Comparison of ENCODE assay signal across 8 cellular contexts in the genomic region with DNA sequence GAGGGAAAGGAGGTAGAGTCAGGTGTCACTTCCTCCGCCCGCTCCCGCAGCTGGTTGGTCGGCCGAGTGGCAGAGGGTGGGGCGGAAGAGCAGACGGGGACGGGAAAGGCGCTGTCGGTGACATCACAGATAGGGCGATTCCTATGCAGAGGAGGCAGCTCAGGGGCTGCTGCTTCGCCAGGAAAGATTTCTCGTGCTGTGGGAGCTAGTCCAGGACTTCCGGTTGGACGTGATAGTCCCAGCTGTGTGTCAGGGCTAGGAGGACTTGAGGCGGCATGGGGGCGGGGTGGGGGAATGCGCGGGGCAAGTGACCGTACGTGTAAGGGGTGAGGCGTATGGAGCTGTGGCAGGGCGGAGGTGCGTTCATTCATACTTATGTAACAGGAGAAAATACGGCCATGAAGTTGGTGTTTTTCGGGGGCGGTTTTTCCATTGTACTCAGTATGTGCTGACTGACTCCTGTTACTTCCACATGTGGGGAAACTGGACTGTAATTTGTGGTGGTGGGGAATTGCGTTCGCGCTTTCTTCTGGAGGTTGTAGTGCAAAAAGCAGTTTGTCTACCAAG.
DNase-seq lines count a peak whose midpoint lies in the region; ATAC-seq, FAIRE-seq and TF ChIP-seq lines count a peak whose summit lies in the region.
"Not testable (repeated sequence)": the region's sequence is repeated elsewhere in the genome, so short reads cannot be mapped to it uniquely, and the experiment has no call there.

No MANE protein-coding gene starts in this region.

- H3K23ac ChIP-seq in H1 (ENCODE audit: insufficient read length): not testable (repeated sequence)

- not testable (repeated sequence) for H2AK5ac ChIP-seq in H1 (ENCODE audit: low read depth, low read length)

- H3K4ac ChIP-seq in H1 (replicated peaks; ENCODE audit: insufficient read length, low read depth, low read length): not testable (repeated sequence)

- not testable (repeated sequence) for H4K8ac ChIP-seq in H1 (ENCODE audit: extremely low read depth, insufficient read depth, low read length)

- not testable (repeated sequence) for H4K5ac ChIP-seq in H1 (ENCODE audit: insufficient read length, low read depth, low read length)

- TF ChIP-seq RAD21 in H1 (IDR thresholded peaks at IDR 0.05 in 1 of 2, conservative IDR thresholded peaks at IDR 0.05 in 1 of 2; ENCODE audit: low read depth in 2 of 2, low read length in 2 of 2): not testable (repeated sequence)

- peak overlapping the region in 1 of 2 experiments; percentile 21; a peak in 1 of 4 replicates for H3K4me2 ChIP-seq in H1 (ENCODE audit: insufficient read depth in 1 of 2, low read depth in 2 of 2, low read length in 2 of 2)

- peak overlapping the region in 2 of 4 experiments; percentile 43 to 80; a peak in 4 of 7 replicates for H3K9ac ChIP-seq in H1 (replicated peaks in 1 of 4; ENCODE audit: extremely low read depth in 1 of 4, low read depth in 3 of 4, low read length in 3 of 4)

- not testable (repeated sequence) for H2AFZ ChIP-seq in H1 (ENCODE audit: low read length)

- 8% methylated on average over 4 of the region's 30 CpGs; no CpG with 5 or more reads in 1 of the 2 experiments for WGBS in H1 (ENCODE audit: extremely low coverage in 1 of 2, insufficient coverage in 1 of 2, insufficient read length in 1 of 2, insufficient replicate concordance in 2 of 2, low coverage in 1 of 2, low lambda C conversion rate in 2 of 2, missing lambda C conversion rate in 1 of 2), 2 experiments

- peak overlapping the region; percentile 96; the same call in 1 of the 2 replicates for H2BK5ac ChIP-seq in H1 (ENCODE audit: low read depth, low read length)

- CTCF ChIA-PET in BJ (lab: Yijun Ruan, JAX); H1 (lab: Charles Lee; ENCODE audit: partially characterized antibody): not testable (repeated sequence)

- TF ChIP-seq POLR2A in Peyer's patch (IDR thresholded peaks at IDR 0.05): not testable (repeated sequence)
- peak; percentile 80 to 83 for TF ChIP-seq POLR2A in H1 (IDR thresholded peaks at IDR 0.05; ENCODE audit: control extremely low read depth in 1 of 2, low read depth in 2 of 2, low read length in 2 of 2)

- H3K4me3 ChIP-seq in BJ (ENCODE audit: low read depth, low read length): peak overlapping the region; percentile 33
- H3K4me3 ChIP-seq in Peyer's patch: peak overlapping the region in 2 of 4 donors; percentile 35 to 36
- H3K4me3 ChIP-seq in H1 (ENCODE audit: extremely low read depth in 1 of 4, insufficient read depth in 2 of 4, low read depth in 3 of 4, low read length in 4 of 4): peak overlapping the region in 2 of 4 experiments; percentile 30 to 49; a peak in 4 of 8 replicates
- peak overlapping the region in 1 of 2 donors; percentile 20 for H3K4me3 ChIP-seq in left lung
- H3K4me3 ChIP-seq in skin epidermis: peak overlapping the region in 4 of 7 experiments; percentile 18 to 31 (median 22)

- not testable (repeated sequence) for H3K23me2 ChIP-seq in H1 (ENCODE audit: low read depth, low read length)

- H3K4me1 ChIP-seq in Peyer's patch; H1 (replicated peaks in 1 of 4; ENCODE audit: control insufficient read depth in 3 of 4, insufficient read depth in 4 of 4, low read length in 3 of 4); left lung: not testable (repeated sequence)

- H2BK20ac ChIP-seq in H1 (ENCODE audit: low read length): not testable (repeated sequence)

- H4K20me1 ChIP-seq in H1 (replicated peaks in 1 of 2; ENCODE audit: control insufficient read depth in 1 of 2, insufficient read depth in 2 of 2, low read length in 2 of 2): not testable (repeated sequence)

- H3K56ac ChIP-seq in H1 (replicated peaks; ENCODE audit: insufficient read length, low read depth, low read length): not testable (repeated sequence)

- not testable (repeated sequence) for H4K91ac ChIP-seq in H1 (replicated peaks; ENCODE audit: insufficient read length, low read length)

- not testable (repeated sequence) for H3K36me3 ChIP-seq in BJ (ENCODE audit: control insufficient read depth, insufficient read depth, low read length); Peyer's patch; H1 (ENCODE audit: control insufficient read depth in 2 of 4, insufficient read depth in 4 of 4, low read length in 3 of 4); left lung

- FAIRE-seq in H1 (lab: Jason Lieb, UNC): not testable (repeated sequence)

- H2BK15ac ChIP-seq in H1 (ENCODE audit: low read length): not testable (repeated sequence)

- H2BK120ac ChIP-seq in H1 (replicated peaks; ENCODE audit: low read depth, low read length): not testable (repeated sequence)

- H3K36me3 Mint-ChIP-seq in activated T-cell treated with anti-CD3 and anti-CD28 coated beads, Interleukin-2, amount 50 U/mL, for 72 hours (ENCODE audit: insufficient read depth in 2 of 2): not testable (repeated sequence)

- H3K27ac ChIP-seq in Peyer's patch (peak overlapping the region in 3 of 4 donors; percentile 65 to 82 (median 79)), left lung (peak overlapping the region; percentile 39 to 58), skin epidermis (peak overlapping the region in 18 of 21 experiments; percentile 50 to 93 (median 82))
- H3K27ac ChIP-seq in H1 (ENCODE audit: low read depth, low read length): not testable (repeated sequence)

- H3K9me3 ChIP-seq in Peyer's patch; H1 (ENCODE audit: insufficient read depth in 2 of 2, low read depth in 1 of 2, low read length in 1 of 2); left lung: not testable (repeated sequence)

- H3K27ac Mint-ChIP-seq in activated T-cell treated with anti-CD3 and anti-CD28 coated beads, Interleukin-2, amount 50 U/mL, for 72 hours: peak overlapping the region; percentile 90

- H3K79me2 ChIP-seq in H1 (ENCODE audit: control insufficient read depth in 1 of 2, insufficient read depth in 2 of 2, low read length in 2 of 2): not testable (repeated sequence)

- POLR2A ChIA-PET in BJ (lab: Charles Lee); H1 (lab: Charles Lee; ENCODE audit: partially characterized antibody): not testable (repeated sequence)

- H3K27me3 Mint-ChIP-seq in activated T-cell treated with anti-CD3 and anti-CD28 coated beads, Interleukin-2, amount 50 U/mL, for 72 hours (ENCODE audit: low read depth): not testable (repeated sequence)

- H3K4me1 Mint-ChIP-seq in activated T-cell treated with anti-CD3 and anti-CD28 coated beads, Interleukin-2, amount 50 U/mL, for 72 hours (ENCODE audit: low read depth): not testable (repeated sequence)

- ATAC-seq in GM19328 (IDR thresholded peaks at IDR 0.05; ENCODE audit: unreplicated experiment) (peak; percentile 86), HG03196 (IDR thresholded peaks at IDR 0.05; ENCODE audit: unreplicated experiment) (peak; percentile 71), left lung (peak; percentile 100)
- peak; percentile 86 to 88 for ATAC-seq in activated T-cell treated with anti-CD3 and anti-CD28 coated beads, Interleukin-2, amount 50 U/mL, for 72 hours (replicated peaks in 1 of 2)

- not testable (repeated sequence) for H3K79me1 ChIP-seq in H1 (ENCODE audit: low read depth, low read length)

- H2BK12ac ChIP-seq in H1 (ENCODE audit: low read depth, low read length): not testable (repeated sequence)

- TF ChIP-seq EP300 in H1 (IDR thresholded peaks at IDR 0.05; ENCODE audit: borderline replicate concordance in 1 of 2, low read depth in 2 of 2, low read length in 2 of 2): not testable (repeated sequence)

- not testable (repeated sequence) for H3K14ac ChIP-seq in H1 (ENCODE audit: insufficient read length)

- H3K9me3 Mint-ChIP-seq in activated T-cell treated with anti-CD3 and anti-CD28 coated beads, Interleukin-2, amount 50 U/mL, for 72 hours: not testable (repeated sequence)

- intact Hi-C loops in left lung (cut with DNase I): not testable (repeated sequence)

- not testable (repeated sequence) for TF ChIP-seq CTCF in BJ (IDR thresholded peaks at IDR 0.05; ENCODE audit: insufficient read depth, low read depth, low read length); Peyer's patch (IDR thresholded peaks at IDR 0.05); H1 (IDR thresholded peaks at IDR 0.05; ENCODE audit: control extremely low read depth in 1 of 3, insufficient read depth in 1 of 3, low read depth in 1 of 3, low read length in 3 of 3); left lung (IDR thresholded peaks at IDR 0.05)

- peak overlapping the region; percentile 76 to 81 for H3K4me3 Mint-ChIP-seq in activated T-cell treated with anti-CD3 and anti-CD28 coated beads, Interleukin-2, amount 50 U/mL, for 72 hours

- H3K18ac ChIP-seq in H1 (ENCODE audit: extremely low read depth, low read length): not testable (repeated sequence)

- DNase-seq in BJ (ENCODE audit: low read depth): not testable (repeated sequence)
- DNase-seq in Peyer's patch: peak; percentile 54 to 67 (median 58)
- peak; percentile 68 to 69 for DNase-seq in activated T-cell treated with anti-CD3 and anti-CD28 coated beads, Interleukin-2, amount 50 U/mL, for 72 hours
- peak in 1 of 2 experiments; percentile 58 for DNase-seq in H1 (ENCODE audit: low read depth in 1 of 2, low spot score in 2 of 2)
- DNase-seq in left lung: peak; percentile 43 to 54

- H3K27me3 ChIP-seq in BJ (ENCODE audit: control insufficient read depth, insufficient read depth, low read length); Peyer's patch; H1 (replicated peaks in 1 of 4; ENCODE audit: control insufficient read depth in 3 of 4, extremely low read depth in 1 of 4, insufficient read depth in 3 of 4, low read length in 3 of 4); left lung: not testable (repeated sequence)

TF ChIP-seq in H1, 55 proteins besides CTCF, POLR2A, EP300 and RAD21:
- TF ChIP-seq TAF7 (optimal IDR thresholded peaks at IDR 0.05; ENCODE audit: borderline replicate concordance, low read depth, low read length) (peak; percentile 77), TBP (IDR thresholded peaks at IDR 0.05; ENCODE audit: low read depth, low read length) (peak; percentile 86), GTF2F1 (IDR thresholded peaks at IDR 0.05; ENCODE audit: borderline replicate concordance, low read depth, low read length) (peak; percentile 93), POLR2AphosphoS5 (IDR thresholded peaks at IDR 0.05; ENCODE audit: low read depth, low read length) (peak; percentile 64; the same call in 1 of the 2 replicates), EGR1 (IDR thresholded peaks at IDR 0.05; ENCODE audit: borderline replicate concordance, low read depth, low read length) (0 out of 2 replicates have a peak, but pooled peaks have one; percentile 20)
